Comparison of ENCODE assay signal across 12 cellular contexts in genomic region chr11:75557649-75558494, GRCh38. TPM values are rescaled to one million over a fixed set of nuclear protein-coding genes. Genes with fewer than 3 reads are reported as not detected.
A peak's percentile ranks its signal among the peaks of the same experiment; 100 is the strongest.
DNase-seq lines count a peak whose midpoint lies in the region; ATAC-seq and TF ChIP-seq lines count a peak whose summit lies in the region.
"Had no signal": no experiment of that assay in that cellular context is flagged by ENCODE, and none has a peak within 500 bp of the region (broad histone marks: within the 10 kb centered on the region; RNA-seq: fewer than 3 reads in every experiment).

No MANE protein-coding gene starts in this region.

- no peak overlapping the region for H3K4me3 Mint-ChIP-seq in stimulated activated naive B cell treated with anti-CD40 and anti-IgM and Interleukin-4, amounts not matched to agents 10 μg/mL and 1 μg/mL and 100 μg/mL, for 72 hours
- H3K4me3 Mint-ChIP-seq: activated naive CD8-positive, alpha-beta T cell; CD14-positive monocyte; IgD-negative memory B cell had no signal

- H3K9me3 ChIP-seq in SK-N-MC (ENCODE audit: low read depth, low read length) (no peaks in the 10 kb centered on the region), fibroblast of lung (ENCODE audit: control insufficient read depth, insufficient read depth, low read depth, low read length) (no peaks in the 10 kb centered on the region), osteoblast (ENCODE audit: low read depth, low read length) (no peaks in the 10 kb centered on the region), WERI-Rb-1 (ENCODE audit: severe bottlenecking) (no peaks in the 10 kb centered on the region)

- H3K27me3 Mint-ChIP-seq in stimulated activated naive B cell treated with anti-CD40 and anti-IgM and Interleukin-4, amounts not matched to agents 10 μg/mL and 1 μg/mL and 100 μg/mL, for 72 hours: peaks cover 11 to 34% of the 10 kb centered on the region in 2 donors
- H3K27me3 Mint-ChIP-seq: activated naive CD8-positive, alpha-beta T cell had no signal

- H3K9me3 Mint-ChIP-seq in stimulated activated naive B cell treated with anti-CD40 and anti-IgM and Interleukin-4, amounts not matched to agents 10 μg/mL and 1 μg/mL and 100 μg/mL, for 72 hours: no peaks in the 10 kb centered on the region
- H3K9me3 Mint-ChIP-seq: IgD-negative memory B cell had no signal

- H3K27me3 ChIP-seq in fibroblast of lung (ENCODE audit: control insufficient read depth, insufficient read depth, low read length) (no peaks in the 10 kb centered on the region), osteoblast (ENCODE audit: insufficient read depth, low read length) (no peaks in the 10 kb centered on the region), WERI-Rb-1 (ENCODE audit: insufficient read depth, low read depth, severe bottlenecking) (no peaks in the 10 kb centered on the region)

- no peaks in the 10 kb centered on the region for H3K36me3 ChIP-seq in SK-N-MC (ENCODE audit: insufficient read depth, low read length)
- H3K36me3 ChIP-seq in fibroblast of lung (ENCODE audit: control insufficient read depth, insufficient read depth, low read length): no peaks in the 10 kb centered on the region
- no peaks in the 10 kb centered on the region for H3K36me3 ChIP-seq in osteoblast (ENCODE audit: insufficient read depth, low read length)
- H3K36me3 ChIP-seq in WERI-Rb-1: no peaks in the 10 kb centered on the region

- ATAC-seq in stimulated activated naive B cell treated with anti-CD40 and anti-IgM and Interleukin-4, amounts not matched to agents 10 μg/mL and 1 μg/mL and 100 μg/mL, for 72 hours (replicated peaks): no peak

- H3K4me1 ChIP-seq in fibroblast of lung (ENCODE audit: control insufficient read depth, extremely low read depth, insufficient read depth, low read length) (peaks cover 52% of the 10 kb centered on the region), osteoblast (ENCODE audit: insufficient read depth, low read length) (peaks cover 62% of the 10 kb centered on the region)

- H3K4me3 ChIP-seq in AG04449 (ENCODE audit: low read depth, low read length): no peak overlapping the region; the same call in 1 of the 2 replicates
- H3K4me3 ChIP-seq in SK-N-MC: no peak overlapping the region
- H3K4me3 ChIP-seq in fibroblast of lung (replicated peaks in 1 of 4; ENCODE audit: control extremely low read depth in 1 of 4, insufficient read depth in 1 of 4, low read depth in 3 of 4, low read length in 4 of 4): peak overlapping the region in 3 of 4 experiments; percentile 10 to 35 (median 32)
- H3K4me3 ChIP-seq in osteoblast (ENCODE audit: insufficient read depth, low read length): peak overlapping the region; percentile 56
- no peak overlapping the region for H3K4me3 ChIP-seq in WERI-Rb-1 (ENCODE audit: low read depth, low read length)

- peak overlapping the region; percentile 21 for H2AFZ ChIP-seq in fibroblast of lung (ENCODE audit: low read length)
- H2AFZ ChIP-seq in osteoblast (ENCODE audit: low read length): peak overlapping the region; percentile 64

- H3K79me2 ChIP-seq in fibroblast of lung (ENCODE audit: control insufficient read depth, insufficient read depth, low read length): peaks cover 11% of the 10 kb centered on the region
- H3K79me2 ChIP-seq in osteoblast (ENCODE audit: insufficient read depth, low read length): peaks cover 8% of the 10 kb centered on the region

- H3K4me1 Mint-ChIP-seq in stimulated activated naive B cell treated with anti-CD40 and anti-IgM and Interleukin-4, amounts not matched to agents 10 μg/mL and 1 μg/mL and 100 μg/mL, for 72 hours: peaks cover 9 to 19% of the 10 kb centered on the region in 2 donors

- H3K27ac Mint-ChIP-seq in stimulated activated naive B cell treated with anti-CD40 and anti-IgM and Interleukin-4, amounts not matched to agents 10 μg/mL and 1 μg/mL and 100 μg/mL, for 72 hours: no peak overlapping the region
- H3K27ac Mint-ChIP-seq: activated naive CD8-positive, alpha-beta T cell; CD14-positive monocyte; IgD-negative memory B cell had no signal

- TF ChIP-seq CTCF in AG04449 (IDR thresholded peaks at IDR 0.05; ENCODE audit: insufficient read depth, low read length, missing control alignments) (no peak), fibroblast of lung (conservative IDR thresholded peaks at IDR 0.05 in 1 of 2, IDR thresholded peaks at IDR 0.05 in 1 of 2; ENCODE audit: low read depth in 1 of 2, low read length in 2 of 2) (no peak), osteoblast (IDR thresholded peaks at IDR 0.05; ENCODE audit: extremely low read depth, low read depth, low read length) (no peak), WERI-Rb-1 (IDR thresholded peaks at IDR 0.05; ENCODE audit: low read depth, low read length) (no peak)

- CTCF ChIA-PET in AG04449 (lab: Yijun Ruan, JAX): interaction anchor here (1.1 to 4.3 kb wide), 7 partner anchors 9 to 150 kb away, joined by 3 to 21 read pairs (median 4); no protein-coding TSS in a partner anchor

- H3K4me2 ChIP-seq in fibroblast of lung (ENCODE audit: extremely low read depth, insufficient read depth, low read length) (peak overlapping the region; percentile 91), osteoblast (ENCODE audit: insufficient read depth, low read length) (peak overlapping the region; percentile 82)

- peak overlapping the region; percentile 7 for H3K9ac ChIP-seq in SK-N-MC (ENCODE audit: insufficient read length)
- peak overlapping the region; percentile 26 for H3K9ac ChIP-seq in fibroblast of lung (ENCODE audit: insufficient read depth, low read length)

- H4K20me1 ChIP-seq in fibroblast of lung (ENCODE audit: control insufficient read depth, extremely low read depth, insufficient read depth, low read length) (no peaks in the 10 kb centered on the region), osteoblast (ENCODE audit: insufficient read depth, low read length) (no peaks in the 10 kb centered on the region)

- H3K36me3 Mint-ChIP-seq in stimulated activated naive B cell treated with anti-CD40 and anti-IgM and Interleukin-4, amounts not matched to agents 10 μg/mL and 1 μg/mL and 100 μg/mL, for 72 hours: peaks cover 0 to 4% of the 10 kb centered on the region in 2 donors
- H3K36me3 Mint-ChIP-seq: activated naive CD8-positive, alpha-beta T cell; CD14-positive monocyte; IgD-negative memory B cell had no signal

- DNase-seq in AG04449 (ENCODE audit: low read depth, low spot score): peak; percentile 69
- DNase-seq in SK-N-MC (ENCODE audit: low read depth, low spot score): no peak
- DNase-seq in fibroblast of lung (ENCODE audit: low read depth in 2 of 2): peak; percentile 97
- peak; percentile 98 for DNase-seq in osteoblast (ENCODE audit: insufficient read length, low spot score, missing footprints)
- DNase-seq in HPDE6-E6E7 (ENCODE audit: extremely low spot score): no peak
- no peak for DNase-seq in NCI-H2029 treated with DMSO at 0.1 percent for 48 hours (lab: John Stamatoyannopoulos, UW)
- DNase-seq in WERI-Rb-1: no peak
- DNase-seq in stimulated activated naive B cell treated with anti-CD40 and anti-IgM and Interleukin-4, amounts not matched to agents 10 μg/mL and 1 μg/mL and 100 μg/mL, for 72 hours: no peak
- DNase-seq: stimulated activated naive CD4-positive, alpha-beta T cell had no signal

- POLR2A ChIA-PET in AG04449 (lab: Yijun Ruan, JAX): interaction anchor here (1.0 to 2.5 kb wide), 4 partner anchors 9 to 19 kb away, joined by 4 to 22 read pairs (median 10); no protein-coding TSS in a partner anchor

- H3K27ac ChIP-seq in SK-N-MC (peak overlapping the region; percentile 93), fibroblast of lung (ENCODE audit: insufficient read depth, low read length) (peak overlapping the region; percentile 97), osteoblast (ENCODE audit: low read depth, low read length) (peak overlapping the region; percentile 95), WERI-Rb-1 (no peak overlapping the region)

RNA-seq across cellular contexts. Expression of gene SERPINH1, which starts 4.2 kb away (rescaled TPM):
- total RNA-seq in fibroblast of lung (750 and 828 TPM in 2 replicates), osteoblast (1,145 and 1,318 TPM in 2 replicates)
- polyA plus RNA-seq in fibroblast of lung: 373 and 491 TPM in 2 replicates
- polyA plus RNA-seq in fibroblast of lung (2012): 777 and 1,001 TPM in 2 replicates
- polyA minus RNA-seq in fibroblast of lung (ENCODE audit: low replicate concordance): 802 and 1,363 TPM in 2 replicates

RNA-seq across cellular contexts. Expression of gene GDPD5, which starts 32.1 kb away (rescaled TPM):
- total RNA-seq in fibroblast of lung (2.5 and 3.3 TPM in 2 replicates), osteoblast (13.4 and 14.1 TPM in 2 replicates)
- 2.0 and 3.1 TPM in 2 replicates for polyA plus RNA-seq in fibroblast of lung
- polyA plus RNA-seq in fibroblast of lung (2012): 4.1 and 5.3 TPM in 2 replicates
- polyA minus RNA-seq in fibroblast of lung (ENCODE audit: low replicate concordance): 18.1 and 21.0 TPM in 2 replicates

Comparison
In these comparisons a context has a peak if more than half of its experiments do, and no peak if none do; other contexts are left out.
1. DNase-seq: peak in AG04449 (single experiment), fibroblast of lung (2 of 2) and osteoblast (single experiment); none in SK-N-MC (single experiment), HPDE6-E6E7 (single experiment), NCI-H2029 treated with DMSO at 0.1 percent for 48 hours (single experiment), WERI-Rb-1 (single experiment) and stimulated activated naive B cell treated with anti-CD40 and anti-IgM and Interleukin-4, amounts not matched to agents 10 μg/mL and 1 μg/mL and 100 μg/mL, for 72 hours (single experiment).
2. H3K4me3 ChIP-seq: peak in fibroblast of lung (3 of 4) and osteoblast (single experiment); none in AG04449 (single experiment), SK-N-MC (single experiment) and WERI-Rb-1 (single experiment).